In genomic region chr1:18957136-18957521, GRCh38 we compare ENCODE assay signal across 7 cellular contexts. TPM values are rescaled to one million over a fixed set of nuclear protein-coding genes. Genes with fewer than 3 reads are reported as not detected.
DNase-seq lines count a peak whose midpoint lies in the region; ATAC-seq and TF ChIP-seq lines count a peak whose summit lies in the region.

No MANE protein-coding gene starts in this region.

- H3K9ac ChIP-seq in iPS-15b (ENCODE audit: low read depth, low read length) = no peak overlapping the region

- peaks cover 28% of the 10 kb centered on the region for H3K27me3 ChIP-seq in iPS-15b (ENCODE audit: control insufficient read depth, insufficient read depth, low read length)

- H3K36me3 Mint-ChIP-seq in activated naive CD4-positive, alpha-beta T cell treated with anti-CD3 and anti-CD28 coated beads, Interleukin-2, amount 50 U/mL, for 24 hours = no peaks in the 10 kb centered on the region
- H3K36me3 Mint-ChIP-seq in stimulated activated effector memory CD8-positive, alpha-beta T cell treated with anti-CD3 and anti-CD28 coated beads, Interleukin-12 subunit alpha, Interleukin-12 subunit beta, amount 100 ng/mL, for 72 hours = peaks cover 36% of the 10 kb centered on the region

- H3K4me1 Mint-ChIP-seq in activated naive CD4-positive, alpha-beta T cell treated with anti-CD3 and anti-CD28 coated beads, Interleukin-2, amount 50 U/mL, for 24 hours = peaks cover 46% of the 10 kb centered on the region
- peaks cover 49% of the 10 kb centered on the region for H3K4me1 Mint-ChIP-seq in stimulated activated effector memory CD8-positive, alpha-beta T cell treated with anti-CD3 and anti-CD28 coated beads, Interleukin-12 subunit alpha, Interleukin-12 subunit beta, amount 100 ng/mL, for 72 hours

- POLR2A ChIA-PET in HEK293T (lab: Yijun Ruan, JAX) = interaction anchor here (1.6 kb wide), 1 partner anchor 12 kb away, joined by 15 read pairs; no protein-coding TSS in a partner anchor

- H3K4me3 ChIP-seq in iPS-15b (ENCODE audit: low read depth, low read length) = peak overlapping the region; percentile 80

- DNase-seq in stimulated activated effector memory CD8-positive, alpha-beta T cell treated with anti-CD3 and anti-CD28 coated beads, Interleukin-12 subunit alpha, Interleukin-12 subunit beta, amount 100 ng/mL, for 72 hours (ENCODE audit: low spot score in 2 of 2) = no peak
- no peak for DNase-seq in HEK293T (ENCODE audit: extremely low spot score)
- no peak for DNase-seq in occipital lobe (lab: John Stamatoyannopoulos, UW)

- H3K27ac Mint-ChIP-seq in activated naive CD4-positive, alpha-beta T cell treated with anti-CD3 and anti-CD28 coated beads, Interleukin-2, amount 50 U/mL, for 24 hours = no peak overlapping the region
- H3K27ac Mint-ChIP-seq in stimulated activated effector memory CD8-positive, alpha-beta T cell treated with anti-CD3 and anti-CD28 coated beads, Interleukin-12 subunit alpha, Interleukin-12 subunit beta, amount 100 ng/mL, for 72 hours = no peak overlapping the region

- peaks cover 6% of the 10 kb centered on the region for H3K4me1 ChIP-seq in iPS-15b (ENCODE audit: control insufficient read depth, insufficient read depth, low read length)

- H3K9me3 ChIP-seq in iPS-15b (ENCODE audit: control insufficient read depth, insufficient read depth, low read length) = no peaks in the 10 kb centered on the region

- ATAC-seq in HG02943 (IDR thresholded peaks at IDR 0.05; ENCODE audit: low read depth, unreplicated experiment) = peak; percentile 12
- ATAC-seq in stimulated activated effector memory CD8-positive, alpha-beta T cell treated with anti-CD3 and anti-CD28 coated beads, Interleukin-12 subunit alpha, Interleukin-12 subunit beta, amount 100 ng/mL, for 72 hours = peak; percentile 1
- ATAC-seq in HG03520 (IDR thresholded peaks at IDR 0.05; ENCODE audit: unreplicated experiment) = no peak

- CTCF ChIA-PET in HEK293T (lab: Yijun Ruan, JAX) = interaction anchor here (0.7 to 1.2 kb wide), 2 partner anchors 43 to 363 kb away, joined by 3 to 4 read pairs; no protein-coding TSS in a partner anchor

- no peaks in the 10 kb centered on the region for H3K36me3 ChIP-seq in iPS-15b (ENCODE audit: control insufficient read depth, insufficient read depth, low read length)

- no peaks in the 10 kb centered on the region for H3K9me3 Mint-ChIP-seq in activated naive CD4-positive, alpha-beta T cell treated with anti-CD3 and anti-CD28 coated beads, Interleukin-2, amount 50 U/mL, for 24 hours
- no peaks in the 10 kb centered on the region for H3K9me3 Mint-ChIP-seq in stimulated activated effector memory CD8-positive, alpha-beta T cell treated with anti-CD3 and anti-CD28 coated beads, Interleukin-12 subunit alpha, Interleukin-12 subunit beta, amount 100 ng/mL, for 72 hours

- peak overlapping the region; percentile 79 for H3K4me3 Mint-ChIP-seq in activated naive CD4-positive, alpha-beta T cell treated with anti-CD3 and anti-CD28 coated beads, Interleukin-2, amount 50 U/mL, for 24 hours
- peak overlapping the region; percentile 79 for H3K4me3 Mint-ChIP-seq in stimulated activated effector memory CD8-positive, alpha-beta T cell treated with anti-CD3 and anti-CD28 coated beads, Interleukin-12 subunit alpha, Interleukin-12 subunit beta, amount 100 ng/mL, for 72 hours

- no peaks in the 10 kb centered on the region for H3K27me3 Mint-ChIP-seq in activated naive CD4-positive, alpha-beta T cell treated with anti-CD3 and anti-CD28 coated beads, Interleukin-2, amount 50 U/mL, for 24 hours

TF ChIP-seq in HEK293T, 16 proteins besides CTCF, POLR2A, EP300 and RAD21:
- TF ChIP-seq FOXK2 (IDR thresholded peaks at IDR 0.05) (no peak), BHLHE40 (IDR thresholded peaks at IDR 0.05; ENCODE audit: borderline replicate concordance) (no peak), HDGF (IDR thresholded peaks at IDR 0.05; ENCODE audit: borderline replicate concordance) (no peak), L3MBTL2 (conservative IDR thresholded peaks at IDR 0.05) (no peak), ARNT (IDR thresholded peaks at IDR 0.05) (no peak), NFRKB (IDR thresholded peaks at IDR 0.05) (no peak), TARDBP (IDR thresholded peaks at IDR 0.05) (no peak), LEF1 (IDR thresholded peaks at IDR 0.05; ENCODE audit: borderline replicate concordance) (no peak), SP1 (IDR thresholded peaks at IDR 0.05) (no peak), FOXA1 (IDR thresholded peaks at IDR 0.05) (no peak)

RNA-seq across cellular contexts. Expression of gene IFFO2, which starts 0.7 kb away (rescaled TPM):
- total RNA-seq in occipital lobe = 5.8 TPM

RNA-seq across cellular contexts. Expression of gene ALDH4A1, which starts 54.8 kb away (rescaled TPM):
- 6.4 TPM for total RNA-seq in occipital lobe
